Comparison of ENCODE assay signal across 1 cellular context in genomic region chr17:32444301-32445074, GRCh38.
TF ChIP-seq lines count a peak whose summit lies in the region.

TSS of gene PSMD11 (plus strand) at chr17:32444510. CDS start at chr17:32444524, 14 bp downstream.

TF ChIP-seq in HepG2, 621 proteins besides CTCF, POLR2A, EP300 and RAD21 (continued from another document and continues in another):
- TF ChIP-seq ZBTB46 (CRISPR knock-in tag; IDR thresholded peaks at IDR 0.05; ENCODE audit: borderline replicate concordance) (no peak), ZNF343 (CRISPR knock-in tag; IDR thresholded peaks at IDR 0.05) (no peak), MAFK (conservative IDR thresholded peaks at IDR 0.05 in 1 of 2, IDR thresholded peaks at IDR 0.05 in 1 of 2; ENCODE audit: low read length in 2 of 2) (no peak), PTBP1 (IDR thresholded peaks at IDR 0.05; ENCODE audit: low read depth, low read length, poor library complexity, severe bottlenecking) (no peak), MXI1 (IDR thresholded peaks at IDR 0.05; ENCODE audit: borderline replicate concordance, low read depth, low read length) (peak; percentile 80; the same call in 2 of the 3 replicates), SETDB1 (CRISPR knock-in tag; IDR thresholded peaks at IDR 0.05; ENCODE audit: borderline replicate concordance) (no peak), ZNF543 (CRISPR knock-in tag; IDR thresholded peaks at IDR 0.05) (no peak; the same call in 1 of the 2 replicates), NONO (IDR thresholded peaks at IDR 0.05) (no peak), NONO (CRISPR knock-in tag; conservative IDR thresholded peaks at IDR 0.05) (peak; percentile 76), SRY (CRISPR knock-in tag; IDR thresholded peaks at IDR 0.05) (peak; percentile 63; the same call in 1 of the 2 replicates), ZNF780A (CRISPR knock-in tag; IDR thresholded peaks at IDR 0.05) (no peak), ZNF839 (CRISPR knock-in tag; IDR thresholded peaks at IDR 0.05; ENCODE audit: borderline replicate concordance) (no peak), MIER3 (CRISPR knock-in tag; IDR thresholded peaks at IDR 0.05; ENCODE audit: borderline replicate concordance) (no peak; the same call in 1 of the 2 replicates), KMT2B (CRISPR knock-in tag; IDR thresholded peaks at IDR 0.05) (peak; percentile 94), ZNF556 (CRISPR knock-in tag; IDR thresholded peaks at IDR 0.05; ENCODE audit: borderline replicate concordance) (peak; percentile 63; the same call in 1 of the 2 replicates), ZNF383 (CRISPR knock-in tag; IDR thresholded peaks at IDR 0.05; ENCODE audit: borderline replicate concordance) (no peak), ADNP (CRISPR knock-in tag; IDR thresholded peaks at IDR 0.05) (no peak), ZNF496 (CRISPR knock-in tag; IDR thresholded peaks at IDR 0.05; ENCODE audit: insufficient replicate concordance) (no peak), ZNF414 (CRISPR knock-in tag; IDR thresholded peaks at IDR 0.05) (no peak), SOX6 (IDR thresholded peaks at IDR 0.05) (no peak), SOX6 (CRISPR knock-in tag; IDR thresholded peaks at IDR 0.05) (peak; percentile 59), SMAD1 (CRISPR knock-in tag; IDR thresholded peaks at IDR 0.05; ENCODE audit: borderline replicate concordance, low read depth) (0 out of 2 replicates have a peak, but pooled peaks have one; percentile 23), ZBTB38 (CRISPR knock-in tag; IDR thresholded peaks at IDR 0.05) (peak; percentile 45; the same call in 1 of the 2 replicates), ZNF569 (CRISPR knock-in tag; IDR thresholded peaks at IDR 0.05; ENCODE audit: borderline replicate concordance) (0 out of 2 replicates have a peak, but pooled peaks have one; percentile 36), SP5 (CRISPR knock-in tag; IDR thresholded peaks at IDR 0.05; ENCODE audit: borderline replicate concordance, low read depth) (peak; percentile 54; the same call in 1 of the 2 replicates), ZNF12 (CRISPR knock-in tag; IDR thresholded peaks at IDR 0.05) (no peak), MBD4 (IDR thresholded peaks at IDR 0.05; ENCODE audit: borderline replicate concordance, low read length) (no peak), STAT6 (CRISPR knock-in tag; IDR thresholded peaks at IDR 0.05; ENCODE audit: borderline replicate concordance) (no peak), ERF (CRISPR knock-in tag; IDR thresholded peaks at IDR 0.05) (peak; percentile 59; the same call in 1 of the 2 replicates), SALL1 (CRISPR knock-in tag; IDR thresholded peaks at IDR 0.05) (peak; percentile 60; the same call in 1 of the 2 replicates), TEF (CRISPR knock-in tag; IDR thresholded peaks at IDR 0.05) (peak; percentile 54; the same call in 1 of the 2 replicates), ZNF20 (CRISPR knock-in tag; IDR thresholded peaks at IDR 0.05) (0 out of 2 replicates have a peak, but pooled peaks have one; percentile 34), PBX3 (CRISPR knock-in tag; IDR thresholded peaks at IDR 0.05; ENCODE audit: borderline replicate concordance) (no peak), ZMYM2 (CRISPR knock-in tag; IDR thresholded peaks at IDR 0.05) (no peak), ZFX (CRISPR knock-in tag; IDR thresholded peaks at IDR 0.05; ENCODE audit: low read depth) (peak; percentile 85), NFE2L2 (IDR thresholded peaks at IDR 0.05; ENCODE audit: low read length) (peak; percentile 14; the same call in 1 of the 2 replicates), GLMP (CRISPR knock-in tag; IDR thresholded peaks at IDR 0.05; ENCODE audit: borderline replicate concordance) (no peak), IRX3 (CRISPR knock-in tag; IDR thresholded peaks at IDR 0.05; ENCODE audit: borderline replicate concordance, low read depth) (no peak), NFRKB (IDR thresholded peaks at IDR 0.05) (0 out of 2 replicates have a peak, but pooled peaks have one; percentile 23), PREB (CRISPR knock-in tag; IDR thresholded peaks at IDR 0.05) (no peak), CC2D1A (CRISPR knock-in tag; IDR thresholded peaks at IDR 0.05) (no peak), ZNF782 (CRISPR knock-in tag; IDR thresholded peaks at IDR 0.05; ENCODE audit: borderline replicate concordance) (peak; percentile 14; the same call in 1 of the 2 replicates), PHF20 (CRISPR knock-in tag; IDR thresholded peaks at IDR 0.05) (peak; percentile 76), JUND (CRISPR knock-in tag; IDR thresholded peaks at IDR 0.05) (peak; percentile 39; the same call in 1 of the 2 replicates), PHF5A (CRISPR knock-in tag; IDR thresholded peaks at IDR 0.05; ENCODE audit: low read depth, unreplicated experiment) (peak; percentile 76), AHR (CRISPR knock-in tag; IDR thresholded peaks at IDR 0.05) (no peak), TFDP1 (CRISPR knock-in tag; IDR thresholded peaks at IDR 0.05; ENCODE audit: borderline replicate concordance) (peak; percentile 75; the same call in 1 of the 2 replicates), ZNF224 (CRISPR knock-in tag; IDR thresholded peaks at IDR 0.05) (no peak), BHLHE40 (IDR thresholded peaks at IDR 0.05; ENCODE audit: low read length) (no peak), HDAC1 (CRISPR knock-in tag; IDR thresholded peaks at IDR 0.05) (peak; percentile 81), ZNF335 (CRISPR knock-in tag; IDR thresholded peaks at IDR 0.05) (peak; percentile 48; the same call in 1 of the 2 replicates), SPEN (CRISPR knock-in tag; IDR thresholded peaks at IDR 0.05; ENCODE audit: low read depth) (peak; percentile 77), MTERF4 (CRISPR knock-in tag; IDR thresholded peaks at IDR 0.05) (no peak), RXRA (CRISPR knock-in tag; IDR thresholded peaks at IDR 0.05) (no peak), ZNF580 (CRISPR knock-in tag; IDR thresholded peaks at IDR 0.05; ENCODE audit: borderline replicate concordance, low read depth) (peak; percentile 58; the same call in 1 of the 2 replicates), ELF1 (CRISPR knock-in tag; IDR thresholded peaks at IDR 0.05) (peak; percentile 79), ZSCAN31 (CRISPR knock-in tag; IDR thresholded peaks at IDR 0.05; ENCODE audit: low read depth) (no peak), CHD2 (IDR thresholded peaks at IDR 0.05; ENCODE audit: low read depth, low read length) (peak; percentile 57; the same call in 1 of the 2 replicates), TFDP2 (CRISPR knock-in tag; IDR thresholded peaks at IDR 0.05) (peak; percentile 75; the same call in 1 of the 2 replicates), ZNF101 (CRISPR knock-in tag; IDR thresholded peaks at IDR 0.05; ENCODE audit: borderline replicate concordance, low read depth) (no peak)
